ENCODE assay signal across 8 cellular contexts in genomic region chr9:108953983-108954574, GRCh38. TPM values are rescaled to one million over a fixed set of nuclear protein-coding genes. Genes with fewer than 3 reads are reported as not detected.
DNase-seq lines count a peak whose midpoint lies in the region; ATAC-seq, FAIRE-seq and TF ChIP-seq lines count a peak whose summit lies in the region.

No MANE protein-coding gene starts in this region.

- TF ChIP-seq CTCF in CD8-positive, alpha-beta T cell (IDR thresholded peaks at IDR 0.05), result peak; percentile 79
- TF ChIP-seq CTCF in H9 (conservative IDR thresholded peaks at IDR 0.05) (peak; percentile 73), dorsolateral prefrontal cortex (IDR thresholded peaks at IDR 0.05 in 54 of 56, conservative IDR thresholded peaks at IDR 0.05 in 2 of 56; ENCODE audit: low read depth in 1 of 56, partially characterized antibody in 56 of 56) (peak; percentile 54 to 84 (median 74))

- H3K9me3 Mint-ChIP-seq in CD8-positive, alpha-beta T cell, result no peaks in the 10 kb centered on the region
- H3K9me3 Mint-ChIP-seq in H9 (no peaks in the 10 kb centered on the region), memory B cell (no peaks in the 10 kb centered on the region)
- no peaks in the 10 kb centered on the region for H3K9me3 Mint-ChIP-seq in stimulated activated naive B cell treated with anti-CD40 and anti-IgM and Interleukin-4, amounts not matched to agents 10 μg/mL and 1 μg/mL and 100 μg/mL, for 72 hours

- H4K20me1 ChIP-seq in H9 (ENCODE audit: control insufficient read depth, insufficient read depth, insufficient read length), result no peaks in the 10 kb centered on the region

- no peak overlapping the region for H4K91ac ChIP-seq in H9 (ENCODE audit: insufficient read length, low read depth, low read length)

- DNase-seq in CD8-positive, alpha-beta T cell, result no peak
- DNase-seq in H9 (no peak), NOMO-1 treated with dmso at 0.1 percent for 144 hours (lab: John Stamatoyannopoulos, UW; ENCODE audit: unreplicated experiment) (peak; percentile 6), dorsolateral prefrontal cortex (no peak), memory B cell (ENCODE audit: low spot score in 2 of 2) (peak in 1 of 2 donors; percentile 2), GM12891 (ENCODE audit: insufficient read length, low spot score) (no peak)
- DNase-seq in stimulated activated naive B cell treated with anti-CD40 and anti-IgM and Interleukin-4, amounts not matched to agents 10 μg/mL and 1 μg/mL and 100 μg/mL, for 72 hours, result no peak

- H3K36me3 Mint-ChIP-seq in CD8-positive, alpha-beta T cell, result no peaks in the 10 kb centered on the region
- H3K36me3 Mint-ChIP-seq in H9 (ENCODE audit: insufficient read depth in 1 of 3, low read depth in 3 of 3) (peaks cover 2 to 9% (median 9%) of the 10 kb centered on the region in 3 experiments), memory B cell (no peaks in the 10 kb centered on the region)
- H3K36me3 Mint-ChIP-seq in stimulated activated naive B cell treated with anti-CD40 and anti-IgM and Interleukin-4, amounts not matched to agents 10 μg/mL and 1 μg/mL and 100 μg/mL, for 72 hours, result no peaks in the 10 kb centered on the region

- H3K27me3 ChIP-seq in CD8-positive, alpha-beta T cell (ENCODE audit: insufficient read depth, low read length), result no peaks in the 10 kb centered on the region
- H3K27me3 ChIP-seq in H9 (ENCODE audit: insufficient read depth, low read length) (no peaks in the 10 kb centered on the region), dorsolateral prefrontal cortex (no peaks in the 10 kb centered on the region)

- ATAC-seq in CD8-positive, alpha-beta T cell, result no peak
- ATAC-seq in memory B cell (ENCODE audit: low read depth), result peak; percentile 35
- ATAC-seq in stimulated activated naive B cell treated with anti-CD40 and anti-IgM and Interleukin-4, amounts not matched to agents 10 μg/mL and 1 μg/mL and 100 μg/mL, for 72 hours (replicated peaks), result no peak
- no peak for ATAC-seq in HG02610 (IDR thresholded peaks at IDR 0.05; ENCODE audit: unreplicated experiment)

- H3K4me3 Mint-ChIP-seq in CD8-positive, alpha-beta T cell, result no peak overlapping the region
- H3K4me3 Mint-ChIP-seq in H9 (no peak overlapping the region), memory B cell (no peak overlapping the region)
- no peak overlapping the region for H3K4me3 Mint-ChIP-seq in stimulated activated naive B cell treated with anti-CD40 and anti-IgM and Interleukin-4, amounts not matched to agents 10 μg/mL and 1 μg/mL and 100 μg/mL, for 72 hours

- no peak overlapping the region for H2AFZ ChIP-seq in H9 (ENCODE audit: low read length)

- CTCF ChIA-PET in CD8-positive, alpha-beta T cell (lab: Charles Lee), result interaction anchor here (0.6 to 1.4 kb wide), 9 partner anchors 10 to 367 kb away, joined by 3 to 7 read pairs (median 3); no protein-coding TSS in a partner anchor

- no peak overlapping the region for H2AK5ac ChIP-seq in H9 (ENCODE audit: insufficient read length, low read length)

- H2BK20ac ChIP-seq in H9 (ENCODE audit: low read depth, low read length, poor library complexity, severe bottlenecking), result no peak overlapping the region

- H3K4me3 ChIP-seq in CD8-positive, alpha-beta T cell (ENCODE audit: low read depth, low read length), result no peak overlapping the region
- H3K4me3 ChIP-seq in dorsolateral prefrontal cortex, result peak overlapping the region in 5 of 59 donors; percentile 1 to 28 (median 17)

- FAIRE-seq in GM12891 (lab: Jason Lieb, UNC), result no peak

- H3K9ac ChIP-seq in H9 (ENCODE audit: extremely low read depth, insufficient read length, low read length), result no peak overlapping the region

- H3K4me1 Mint-ChIP-seq in CD8-positive, alpha-beta T cell (ENCODE audit: low read depth), result no peaks in the 10 kb centered on the region
- H3K4me1 Mint-ChIP-seq in H9, result no peaks in the 10 kb centered on the region
- H3K4me1 Mint-ChIP-seq in memory B cell, result no peaks in the 10 kb centered on the region
- H3K4me1 Mint-ChIP-seq in stimulated activated naive B cell treated with anti-CD40 and anti-IgM and Interleukin-4, amounts not matched to agents 10 μg/mL and 1 μg/mL and 100 μg/mL, for 72 hours, result no peaks in the 10 kb centered on the region

- H3K27ac ChIP-seq in CD8-positive, alpha-beta T cell (ENCODE audit: low read depth, low read length), result no peak overlapping the region
- no peak overlapping the region for H3K27ac ChIP-seq in H9 (ENCODE audit: insufficient read length, low read depth, low read length)
- peak overlapping the region in 8 of 59 donors; percentile 30 to 68 (median 37) for H3K27ac ChIP-seq in dorsolateral prefrontal cortex

- no peak overlapping the region for H3K18ac ChIP-seq in H9 (ENCODE audit: insufficient read length, low read depth, low read length)

- H4K8ac ChIP-seq in H9 (replicated peaks; ENCODE audit: insufficient read length, low read depth, low read length), result no peak overlapping the region

- no peak overlapping the region for H2BK15ac ChIP-seq in H9 (ENCODE audit: low read depth, low read length)

- H3K4ac ChIP-seq in H9 (ENCODE audit: low read depth, low read length), result no peak overlapping the region

- H3T11ph ChIP-seq in H9 (ENCODE audit: low read length), result no peak overlapping the region

- intact Hi-C loops in CD8-positive, alpha-beta T cell (cut with DNase I, micrococcal nuclease), result loop anchor here (5.0 kb wide), 2 partner anchors 42 to 67 kb away; no protein-coding TSS in a partner anchor
- intact Hi-C loops in dorsolateral prefrontal cortex (cut with DNase I), result no loop called here

- H2BK5ac ChIP-seq in H9 (ENCODE audit: insufficient read length, low read length), result no peak overlapping the region

- no peak overlapping the region for H4K5ac ChIP-seq in H9 (ENCODE audit: insufficient read length, low read depth, low read length)

- H3K79me1 ChIP-seq in H9 (ENCODE audit: insufficient read depth, low read depth, low read length, poor library complexity, severe bottlenecking), result no peaks in the 10 kb centered on the region

- H2BK12ac ChIP-seq in H9 (ENCODE audit: insufficient read length, low read depth, low read length), result no peak overlapping the region

- no peaks in the 10 kb centered on the region for H3K27me3 Mint-ChIP-seq in CD8-positive, alpha-beta T cell (ENCODE audit: low read depth)
- H3K27me3 Mint-ChIP-seq in H9 (ENCODE audit: low read depth) (no peaks in the 10 kb centered on the region), memory B cell (no peaks in the 10 kb centered on the region)
- no peaks in the 10 kb centered on the region for H3K27me3 Mint-ChIP-seq in stimulated activated naive B cell treated with anti-CD40 and anti-IgM and Interleukin-4, amounts not matched to agents 10 μg/mL and 1 μg/mL and 100 μg/mL, for 72 hours

- H3K56ac ChIP-seq in H9 (ENCODE audit: insufficient read length, low read depth, low read length), result no peak overlapping the region

- no peaks in the 10 kb centered on the region for H3K4me1 ChIP-seq in CD8-positive, alpha-beta T cell (ENCODE audit: insufficient read depth, low read length)
- H3K4me1 ChIP-seq in H9 (ENCODE audit: insufficient read depth, low read length), result no peaks in the 10 kb centered on the region

- no peaks in the 10 kb centered on the region for H3K79me2 ChIP-seq in H9 (ENCODE audit: insufficient read depth, low read length)

- no peak overlapping the region for H3K14ac ChIP-seq in H9 (ENCODE audit: insufficient read depth, low read length)

- H3K4me2 ChIP-seq in H9 (ENCODE audit: insufficient read depth, insufficient read length, low read length), result no peak overlapping the region

- no peak for TF ChIP-seq POLR2A in GM12891 (IDR thresholded peaks at IDR 0.05; ENCODE audit: low read depth, low read length)

- H3K9me3 ChIP-seq in CD8-positive, alpha-beta T cell (ENCODE audit: low read length), result no peaks in the 10 kb centered on the region
- no peaks in the 10 kb centered on the region for H3K9me3 ChIP-seq in H9 (ENCODE audit: control insufficient read depth, low read depth, low read length)

- H3K36me3 ChIP-seq in CD8-positive, alpha-beta T cell (ENCODE audit: insufficient read depth, low read length), result no peaks in the 10 kb centered on the region

- no peak overlapping the region for H3K27ac Mint-ChIP-seq in CD8-positive, alpha-beta T cell
- H3K27ac Mint-ChIP-seq in H9 (no peak overlapping the region), memory B cell (no peak overlapping the region)
- H3K27ac Mint-ChIP-seq in stimulated activated naive B cell treated with anti-CD40 and anti-IgM and Interleukin-4, amounts not matched to agents 10 μg/mL and 1 μg/mL and 100 μg/mL, for 72 hours, result no peak overlapping the region

- H3K23ac ChIP-seq in H9 (ENCODE audit: insufficient read length, low read depth, low read length), result no peak overlapping the region

- no peak overlapping the region for H2BK120ac ChIP-seq in H9 (ENCODE audit: low read depth, low read length, poor library complexity, severe bottlenecking)

- no peaks in the 10 kb centered on the region for H3K23me2 ChIP-seq in H9 (ENCODE audit: insufficient read length, low read depth, low read length, poor library complexity, severe bottlenecking)

- WGBS in H9 (ENCODE audit: extremely low coverage, insufficient read length, low lambda C conversion rate), result no CpG with 5 or more reads among the region's 3 CpGs

- POLR2A ChIA-PET in CD8-positive, alpha-beta T cell (lab: Charles Lee), result interaction anchor here (0.6 kb wide), 1 partner anchor 55 kb away, joined by 3 read pairs; no protein-coding TSS in a partner anchor

TF ChIP-seq in GM12891, 5 proteins besides CTCF, POLR2A, EP300 and RAD21:
- TF ChIP-seq TAF1 (IDR thresholded peaks at IDR 0.05; ENCODE audit: low read depth, low read length) (no peak), PAX5 (IDR thresholded peaks at IDR 0.05; ENCODE audit: insufficient read depth, low read length, severe bottlenecking) (no peak), POU2F2 (IDR thresholded peaks at IDR 0.05; ENCODE audit: low read depth, low read length) (no peak), POLR2AphosphoS5 (IDR thresholded peaks at IDR 0.05; ENCODE audit: low read depth, low read length) (no peak), SPI1 (IDR thresholded peaks at IDR 0.05; ENCODE audit: low read depth, low read length) (no peak)

RNA-seq across cellular contexts. Expression of gene ABITRAM, which starts 19.9 kb away (rescaled TPM):
- 10 to 100 TPM in 1 of 2 experiments, 1 to 10 TPM in 1; 6.9 to 10.6 TPM for total RNA-seq in CD8-positive, alpha-beta T cell
- total RNA-seq in H9 (2021), result 10.9 and 11.7 TPM in 2 replicates
- 10 to 100 TPM; 10.8 to 30.8 (median 19.6) TPM for total RNA-seq in dorsolateral prefrontal cortex
- polyA plus RNA-seq in GM12891 (2012; ENCODE audit: low read depth, missing spikeins), result 9.8 TPM

RNA-seq across cellular contexts. Expression of gene ELP1, which starts 20.2 kb away (rescaled TPM):
- 10 to 100 TPM; 22.4 to 26.8 TPM for total RNA-seq in CD8-positive, alpha-beta T cell
- 34.7 and 38.7 TPM in 2 replicates for total RNA-seq in H9 (2021)
- total RNA-seq in dorsolateral prefrontal cortex, result 10 to 100 TPM; 30.6 to 86.2 (median 48.5) TPM
- polyA plus RNA-seq in GM12891 (2012; ENCODE audit: low read depth, missing spikeins), result 21.0 TPM

RNA-seq across cellular contexts. Expression of gene CTNNAL1, which starts 59.2 kb away (rescaled TPM):
- total RNA-seq in CD8-positive, alpha-beta T cell, result 1 to 10 TPM; 4.5 to 4.8 TPM
- total RNA-seq in H9 (2021), result 51.9 and 52.9 TPM in 2 replicates
- 10 to 100 TPM in 119 of 120 experiments, 1 to 10 TPM in 1; 7.8 to 37.8 (median 17.6) TPM for total RNA-seq in dorsolateral prefrontal cortex
- polyA plus RNA-seq in GM12891 (2012; ENCODE audit: low read depth, missing spikeins), result 17.9 TPM

Comparison
In these comparisons a context has a peak if more than half of its experiments do, and no peak if none do; other contexts are left out.
1. intact Hi-C loops: an anchor here in CD8-positive, alpha-beta T cell (5.0 kb wide); none called in dorsolateral prefrontal cortex.